26 cellular contexts compared by ENCODE assay signal in the genomic region with DNA sequence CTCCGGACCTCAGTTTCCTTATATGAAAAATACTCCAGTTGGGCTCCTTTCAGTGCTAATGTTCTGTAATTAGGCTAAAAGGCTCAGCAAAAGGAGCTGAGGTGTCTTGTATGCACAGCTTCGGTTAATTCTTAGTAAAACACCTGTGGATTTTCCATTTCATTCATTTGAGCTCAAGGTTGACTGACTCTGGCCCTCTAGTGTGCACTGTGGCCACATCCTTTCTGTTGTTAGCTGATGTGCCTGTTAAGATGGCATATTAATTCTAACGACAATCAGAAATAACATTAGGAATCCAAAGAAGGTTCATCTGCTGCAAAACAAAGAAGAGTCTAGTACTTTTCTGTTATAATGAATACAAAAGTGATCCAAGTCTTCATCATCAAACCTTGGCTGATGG. TPM values are rescaled to one million over a fixed set of nuclear protein-coding genes. Genes with fewer than 3 reads are reported as not detected.
"Had no signal": no experiment of that assay in that cellular context is flagged by ENCODE, and none has a peak within 500 bp of the region (broad histone marks: within the 10 kb centered on the region; RNA-seq: fewer than 3 reads in every experiment).

No MANE protein-coding gene starts in this region.

- DNase-seq: activated CD4-positive, alpha-beta memory T cell treated with anti-CD3 and anti-CD28 coated beads for 36 hours; activated CD4-positive, alpha-beta T cell treated with anti-CD3 and anti-CD28 coated beads for 36 hours; activated CD4-positive, alpha-beta T cell treated with anti-CD3 and anti-CD28 coated beads, Interleukin-2, amount 10 ng/mL, durations not matched to agents 24 days and 14 days; activated CD4-positive, CD25-positive, alpha-beta regulatory T cell; activated CD4-positive, CD25-positive, alpha-beta regulatory T cell treated with anti-CD3 and anti-CD28 coated beads, Interleukin-2, amount 50 U/mL, for 72 hours; activated CD8-positive, alpha-beta memory T cell treated with anti-CD3 and anti-CD28 coated beads, Interleukin-2, amount 50 U/mL, for 48 hours; activated CD8-positive, alpha-beta T cell treated with anti-CD3 and anti-CD28 coated beads, Interleukin-2, amount 10 ng/mL, durations not matched to agents 7 days and 5 days; activated gamma-delta T cell; activated naive CD4-positive, alpha-beta T cell; activated naive CD4-positive, alpha-beta T cell treated with anti-CD3 and anti-CD28 coated beads, Interleukin-2, amount 10 ng/mL, durations not matched to agents 7 days and 5 days; activated naive CD8-positive, alpha-beta T cell treated with anti-CD3 and anti-CD28 coated beads, Interleukin-2, amount 10 ng/mL, durations not matched to agents 7 days and 5 days; activated T-cell treated with anti-CD3 and anti-CD28 coated beads for 4 hours; activated T-cell treated with anti-CD3 and anti-CD28 coated beads, Interleukin-2, amount 50 U/mL, for 24 hours; activated T-cell treated with anti-CD3 and anti-CD28 coated beads, Interleukin-2, amount 50 U/mL, for 72 hours; dorsolateral prefrontal cortex; effector memory CD4-positive, alpha-beta T cell; endodermal cell; foreskin fibroblast; head of caudate nucleus; T-helper 2 cell had no signal

- H3K4me1 ChIP-seq: ascending aorta, breast epithelium had no signal

- H3K27me3 ChIP-seq: ascending aorta, breast epithelium, dorsolateral prefrontal cortex had no signal

- H3K9me3 ChIP-seq: ascending aorta, breast epithelium had no signal

- H3K27ac ChIP-seq: ascending aorta, breast epithelium, coronary artery, dorsolateral prefrontal cortex had no signal

- H3K4me3 ChIP-seq: ascending aorta, breast epithelium, coronary artery, dorsolateral prefrontal cortex had no signal

- FAIRE-seq: frontal cortex had no signal

- ATAC-seq: activated CD4-positive, alpha-beta T cell treated with anti-CD3 and anti-CD28 coated beads for 36 hours; activated CD8-positive, alpha-beta T cell treated with anti-CD3 and anti-CD28 coated beads, Interleukin-2, amount 10 ng/mL, durations not matched to agents 7 days and 5 days; activated naive CD4-positive, alpha-beta T cell treated with anti-CD3 and anti-CD28 coated beads, Interleukin-2, amount 50 U/mL, for 72 hours; activated T-cell treated with anti-CD3 and anti-CD28 coated beads, Interleukin-2, amount 50 U/mL, for 72 hours; esophagus mucosa had no signal

- H3K36me3 ChIP-seq: ascending aorta, breast epithelium had no signal

RNA-seq across cellular contexts. Expression of gene UNC79, which starts 45.6 kb away (rescaled TPM):
- total RNA-seq: activated CD4-positive, alpha-beta T cell treated with anti-CD3 and anti-CD28 coated beads, Interleukin-2, amount 10 ng/mL, durations not matched to agents 24 days and 14 days; activated CD8-positive, alpha-beta T cell treated with anti-CD3 and anti-CD28 coated beads, Interleukin-2, amount 10 ng/mL, durations not matched to agents 7 days and 5 days; activated naive CD8-positive, alpha-beta T cell treated with anti-CD3 and anti-CD28 coated beads, Interleukin-2, amount 10 ng/mL, durations not matched to agents 7 days and 5 days; ascending aorta had no signal
